ENCODE assay signal across 11 cellular contexts in the genomic region with DNA sequence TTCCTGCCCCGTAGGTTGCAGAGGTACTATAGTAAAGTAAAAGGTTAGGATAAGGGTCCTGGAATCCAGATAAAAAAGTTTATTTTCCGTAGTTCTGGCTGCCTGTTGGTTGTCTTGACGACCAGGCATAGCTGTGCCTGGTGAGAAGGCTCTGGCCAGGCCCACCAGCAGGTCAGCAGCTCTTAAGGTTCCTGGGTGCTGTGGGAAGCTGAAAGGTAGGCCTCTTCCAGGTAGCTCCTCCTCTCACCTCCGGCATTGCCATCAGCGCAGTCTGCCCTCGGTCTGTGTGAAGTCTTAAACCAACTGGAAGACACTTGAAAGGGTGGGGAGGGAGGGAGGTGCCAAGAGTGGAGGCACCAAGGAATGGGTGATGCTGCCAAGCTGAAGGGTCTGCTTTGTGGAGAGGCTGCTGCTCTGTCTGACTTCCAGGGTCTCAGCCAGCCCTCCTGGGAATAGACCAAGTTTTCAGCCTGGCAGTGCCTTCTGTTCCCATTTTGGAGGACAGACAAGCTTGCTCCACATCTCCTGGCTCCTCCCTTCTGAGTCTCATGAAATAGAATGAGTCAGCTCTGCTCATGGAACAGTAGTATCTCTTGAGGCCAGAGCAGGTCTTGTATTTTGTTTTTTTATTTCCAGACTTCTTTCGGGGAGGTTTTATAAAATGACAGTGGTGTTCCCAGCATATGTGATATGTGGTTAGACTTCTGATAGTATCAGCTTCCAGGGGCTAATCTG. TPM values are rescaled to one million over a fixed set of nuclear protein-coding genes. Genes with fewer than 3 reads are reported as not detected.
DNase-seq lines count a peak whose midpoint lies in the region; ATAC-seq and TF ChIP-seq lines count a peak whose summit lies in the region.
"Had no signal": no experiment of that assay in that cellular context is flagged by ENCODE, and none has a peak within 500 bp of the region (broad histone marks: within the 10 kb centered on the region; RNA-seq: fewer than 3 reads in every experiment).

No MANE protein-coding gene starts in this region.

- in situ Hi-C loops in Caki2 (cut with HindIII; ENCODE audit: low pct_unique_long_range_greater_than_20kb, low sequenced_read_pairs): no loop called here

- peak; percentile 49 for DNase-seq in Caki2 (ENCODE audit: low read depth)
- DNase-seq in fibroblast of pulmonary artery (ENCODE audit: low read depth): peak; percentile 83
- DNase-seq in osteoblast (ENCODE audit: insufficient read length, low spot score, missing footprints): peak; percentile 93
- no peak for DNase-seq in neural progenitor cell (ENCODE audit: low spot score)
- DNase-seq in SW480 (ENCODE audit: low spot score): no peak
- no peak for DNase-seq in stimulated activated CD4-positive, alpha-beta T cell treated with anti-CD3 and anti-CD28 coated beads, Interleukin-4, amount 100 ng/mL, for 4 hours
- DNase-seq in activated CD8-positive, alpha-beta T cell treated with anti-CD3 and anti-CD28 coated beads for 36 hours: no peak
- DNase-seq: SJCRH30; stimulated activated naive CD4-positive, alpha-beta T cell had no signal

- ATAC-seq in SK-N-SH treated with all-trans-retinoic acid at 6 μM for 48 hours: peak; percentile 53
- no peak for ATAC-seq in activated CD8-positive, alpha-beta T cell treated with anti-CD3 and anti-CD28 coated beads for 36 hours
- ATAC-seq: activated naive CD4-positive, alpha-beta T cell treated with anti-CD3 and anti-CD28 coated beads, Interleukin-2, amount 50 U/mL, for 72 hours had no signal

- no peaks in the 10 kb centered on the region for H3K9me3 Mint-ChIP-seq in neural progenitor cell
- H3K9me3 Mint-ChIP-seq in activated CD8-positive, alpha-beta T cell treated with anti-CD3 and anti-CD28 coated beads for 36 hours: no peaks in the 10 kb centered on the region
- H3K9me3 Mint-ChIP-seq: activated naive CD4-positive, alpha-beta T cell treated with anti-CD3 and anti-CD28 coated beads, Interleukin-2, amount 50 U/mL, for 72 hours had no signal

- H3K27me3 ChIP-seq in osteoblast (ENCODE audit: insufficient read depth, low read length) (no peaks in the 10 kb centered on the region), neural progenitor cell (no peaks in the 10 kb centered on the region)
- H3K27me3 ChIP-seq: SJCRH30 had no signal

- H4K20me1 ChIP-seq in osteoblast (ENCODE audit: insufficient read depth, low read length): peaks cover 13% of the 10 kb centered on the region
- H4K20me1 ChIP-seq in neural progenitor cell (ENCODE audit: low read depth): peaks cover 63% of the 10 kb centered on the region

- no peak overlapping the region for H3K4me3 Mint-ChIP-seq in neural progenitor cell
- no peak overlapping the region for H3K4me3 Mint-ChIP-seq in activated CD8-positive, alpha-beta T cell treated with anti-CD3 and anti-CD28 coated beads for 36 hours

- H3K4me1 ChIP-seq in osteoblast (ENCODE audit: insufficient read depth, low read length): peaks cover 19% of the 10 kb centered on the region
- H3K4me1 ChIP-seq in neural progenitor cell: peaks cover 4% of the 10 kb centered on the region
- H3K4me1 ChIP-seq: SJCRH30 had no signal

- H3K27me3 Mint-ChIP-seq in neural progenitor cell (ENCODE audit: insufficient read depth, low read depth): peaks cover 8% of the 10 kb centered on the region
- H3K27me3 Mint-ChIP-seq in activated CD8-positive, alpha-beta T cell treated with anti-CD3 and anti-CD28 coated beads for 36 hours: no peaks in the 10 kb centered on the region

- H3K4me2 ChIP-seq in osteoblast (ENCODE audit: insufficient read depth, low read length) (no peak overlapping the region), neural progenitor cell (no peak overlapping the region)

- TF ChIP-seq CTCF in fibroblast of pulmonary artery (IDR thresholded peaks at IDR 0.05; ENCODE audit: low read length, missing control alignments) (no peak), osteoblast (IDR thresholded peaks at IDR 0.05; ENCODE audit: extremely low read depth, low read depth, low read length) (no peak), neural progenitor cell (IDR thresholded peaks at IDR 0.05) (no peak)
- no peak for TF ChIP-seq CTCF in activated CD8-positive, alpha-beta T cell treated with anti-CD3 and anti-CD28 coated beads for 36 hours (IDR thresholded peaks at IDR 0.05)

- no peak overlapping the region for H3K9ac ChIP-seq in neural progenitor cell

- H3K79me2 ChIP-seq in osteoblast (ENCODE audit: insufficient read depth, low read length) (peaks cover 10% of the 10 kb centered on the region), neural progenitor cell (ENCODE audit: low read depth) (peaks cover 12% of the 10 kb centered on the region)

- CTCF ChIA-PET in activated CD8-positive, alpha-beta T cell treated with anti-CD3 and anti-CD28 coated beads for 36 hours (lab: Charles Lee): interaction anchor here (0.6 to 2.9 kb wide), 5 partner anchors 10 to 74 kb away, joined by 4 to 12 read pairs (median 5); partner anchors contain the start of gene UNC119B

- H2AFZ ChIP-seq in osteoblast (ENCODE audit: low read length): no peak overlapping the region
- H2AFZ ChIP-seq in neural progenitor cell (replicated peaks): no peak overlapping the region

- peak overlapping the region; percentile 34 for H3K27ac ChIP-seq in osteoblast (ENCODE audit: low read depth, low read length)
- H3K27ac ChIP-seq in neural progenitor cell: no peak overlapping the region
- H3K27ac ChIP-seq: SJCRH30 had no signal

- POLR2A ChIA-PET in activated CD8-positive, alpha-beta T cell treated with anti-CD3 and anti-CD28 coated beads for 36 hours (lab: Charles Lee): interaction anchor here (1.3 kb wide), 1 partner anchor 9 kb away, joined by 3 read pairs; no protein-coding TSS in a partner anchor

- H3K4me3 ChIP-seq in fibroblast of pulmonary artery (replicated peaks; ENCODE audit: low read depth, low read length) (no peak overlapping the region), osteoblast (ENCODE audit: insufficient read depth, low read length) (no peak overlapping the region), neural progenitor cell (no peak overlapping the region)
- H3K4me3 ChIP-seq: SJCRH30 had no signal

- H3F3A ChIP-seq in neural progenitor cell (ENCODE audit: low read depth): peaks cover 15% of the 10 kb centered on the region

- H3K9me3 ChIP-seq in osteoblast (ENCODE audit: low read depth, low read length) (no peaks in the 10 kb centered on the region), neural progenitor cell (ENCODE audit: low read depth) (no peaks in the 10 kb centered on the region)
- H3K9me3 ChIP-seq: SJCRH30 had no signal

- peaks cover 14% of the 10 kb centered on the region for H3K4me1 Mint-ChIP-seq in neural progenitor cell
- H3K4me1 Mint-ChIP-seq in activated CD8-positive, alpha-beta T cell treated with anti-CD3 and anti-CD28 coated beads for 36 hours (ENCODE audit: low read depth): peaks cover 12% of the 10 kb centered on the region

- peaks cover 34% of the 10 kb centered on the region for H3K36me3 Mint-ChIP-seq in neural progenitor cell
- peaks cover 45% of the 10 kb centered on the region for H3K36me3 Mint-ChIP-seq in activated CD8-positive, alpha-beta T cell treated with anti-CD3 and anti-CD28 coated beads for 36 hours (ENCODE audit: low read depth)

- H3K36me3 ChIP-seq in osteoblast (ENCODE audit: insufficient read depth, low read length) (peaks cover 69% of the 10 kb centered on the region), neural progenitor cell (peaks cover 6% of the 10 kb centered on the region)

- no peak overlapping the region for H3K27ac Mint-ChIP-seq in neural progenitor cell
- H3K27ac Mint-ChIP-seq in activated CD8-positive, alpha-beta T cell treated with anti-CD3 and anti-CD28 coated beads for 36 hours: no peak overlapping the region

- intact Hi-C loops in activated CD8-positive, alpha-beta T cell treated with anti-CD3 and anti-CD28 coated beads for 36 hours (cut with micrococcal nuclease): no loop called here

TF ChIP-seq in SK-N-SH treated with all-trans-retinoic acid at 6 μM for 48 hours, 23 proteins besides CTCF, POLR2A, EP300 and RAD21:
- TF ChIP-seq OSR1 (CRISPR knock-in tag; IDR thresholded peaks at IDR 0.05) (no peak), ZNF70 (CRISPR knock-in tag; IDR thresholded peaks at IDR 0.05) (no peak), ZNF8 (CRISPR knock-in tag; IDR thresholded peaks at IDR 0.05) (no peak)

RNA-seq across cellular contexts. Expression of gene ACADS, which starts 5.2 kb away (rescaled TPM):
- 44.1 and 55.0 TPM in 2 replicates for total RNA-seq in Caki2 (2014; rRNA removed; shearing (Covaris generic); ENCODE audit: low replicate concordance)
- total RNA-seq in osteoblast: 10.5 and 12.7 TPM in 2 replicates
- total RNA-seq in neural progenitor cell (ENCODE audit: low replicate concordance): 0.88 and 4.2 TPM in 2 replicates
- total RNA-seq in activated CD8-positive, alpha-beta T cell treated with anti-CD3 and anti-CD28 coated beads for 36 hours: 10 to 100 TPM; 17.4 to 18.1 TPM

RNA-seq across cellular contexts. Expression of gene UNC119B, which starts 10.1 kb away (rescaled TPM):
- total RNA-seq in Caki2 (2014; rRNA removed; shearing (Covaris generic); ENCODE audit: low replicate concordance): 41.8 and 46.2 TPM in 2 replicates
- total RNA-seq in osteoblast (23.2 and 24.5 TPM in 2 replicates), neural progenitor cell (ENCODE audit: low replicate concordance) (58.4 and 58.9 TPM in 2 replicates)
- 10 to 100 TPM; 23.8 to 24.3 TPM for total RNA-seq in activated CD8-positive, alpha-beta T cell treated with anti-CD3 and anti-CD28 coated beads for 36 hours

RNA-seq across cellular contexts. Expression of gene MLEC, which starts 33.5 kb away (rescaled TPM):
- 73.7 and 80.6 TPM in 2 replicates for total RNA-seq in Caki2 (2014; rRNA removed; shearing (Covaris generic); ENCODE audit: low replicate concordance)
- total RNA-seq in osteoblast: 85.2 and 89.8 TPM in 2 replicates
- 94.7 and 100 TPM in 2 replicates for total RNA-seq in neural progenitor cell (ENCODE audit: low replicate concordance)
- total RNA-seq in activated CD8-positive, alpha-beta T cell treated with anti-CD3 and anti-CD28 coated beads for 36 hours: 10 to 100 TPM; 79.2 to 79.4 TPM

Comparison
In these comparisons a context has a peak if more than half of its experiments do, and no peak if none do; other contexts are left out.
1. DNase-seq: peak in Caki2 (single experiment), fibroblast of pulmonary artery (single experiment) and osteoblast (single experiment); none in neural progenitor cell (single experiment), SW480 (single experiment), stimulated activated CD4-positive, alpha-beta T cell treated with anti-CD3 and anti-CD28 coated beads, Interleukin-4, amount 100 ng/mL, for 4 hours (0 of 2) and activated CD8-positive, alpha-beta T cell treated with anti-CD3 and anti-CD28 coated beads for 36 hours (single experiment).